ENCODE assay signal across 8 cellular contexts in genomic region chr9:14314424-14314928, GRCh38. TPM values are rescaled to one million over a fixed set of nuclear protein-coding genes. Genes with fewer than 3 reads are reported as not detected.
DNase-seq lines count a peak whose midpoint lies in the region; ATAC-seq and TF ChIP-seq lines count a peak whose summit lies in the region.

No MANE protein-coding gene starts in this region.

- H3K4me1 ChIP-seq in ACC112 (ENCODE audit: control insufficient read depth, insufficient read depth, low read length, unreplicated experiment) (peaks cover 20% of the 10 kb centered on the region), adipocyte (ENCODE audit: control insufficient read depth, insufficient read depth, low read length) (peaks cover 45% of the 10 kb centered on the region), osteoblast (ENCODE audit: insufficient read depth, low read length) (peaks cover 25% of the 10 kb centered on the region)

- H2AFZ ChIP-seq in ACC112 (ENCODE audit: low read length, unreplicated experiment) = peak overlapping the region; percentile 50
- peak overlapping the region; percentile 23 for H2AFZ ChIP-seq in osteoblast (ENCODE audit: low read length)

- H3K36me3 ChIP-seq in ACC112 (ENCODE audit: insufficient read depth, low read length) (no peaks in the 10 kb centered on the region), adipocyte (ENCODE audit: control insufficient read depth, insufficient read depth, low read length, severe bottlenecking) (no peaks in the 10 kb centered on the region), osteoblast (ENCODE audit: insufficient read depth, low read length) (no peaks in the 10 kb centered on the region)

- peak; percentile 4 for ATAC-seq in GM18868 (IDR thresholded peaks at IDR 0.05; ENCODE audit: unreplicated experiment)
- ATAC-seq in Right ventricle myocardium inferior = peak; percentile 60
- ATAC-seq in GM18861 (IDR thresholded peaks at IDR 0.05; ENCODE audit: unreplicated experiment) = no peak
- no peak for ATAC-seq in GM19395 (IDR thresholded peaks at IDR 0.05; ENCODE audit: unreplicated experiment)

- DNase-seq in NCI-H2196 (lab: John Stamatoyannopoulos, UW; ENCODE audit: unreplicated experiment) (peak; percentile 96), adipocyte (ENCODE audit: low read depth) (peak; percentile 92), Right ventricle myocardium inferior (ENCODE audit: missing footprints) (peak; percentile 82), osteoblast (ENCODE audit: insufficient read length, low spot score, missing footprints) (peak; percentile 98)

- peak overlapping the region; percentile 95 for H3K9ac ChIP-seq in adipocyte (ENCODE audit: low read length)

- TF ChIP-seq CTCF in osteoblast (IDR thresholded peaks at IDR 0.05; ENCODE audit: extremely low read depth, low read depth, low read length) = no peak

- intact Hi-C loops in Right ventricle myocardium inferior (cut with DNase I) = loop anchor here (2.0 to 10.0 kb wide), 7 partner anchors 34 to 630 kb away; no protein-coding TSS in a partner anchor

- H3K27ac ChIP-seq in ACC112 (ENCODE audit: low read depth, low read length) (peak overlapping the region; percentile 88), osteoblast (ENCODE audit: low read depth, low read length) (peak overlapping the region; percentile 71)

- peaks cover 14% of the 10 kb centered on the region for H4K20me1 ChIP-seq in osteoblast (ENCODE audit: insufficient read depth, low read length)

- peak overlapping the region; percentile 92 for H3K4me3 ChIP-seq in ACC112 (ENCODE audit: low read depth, low read length)
- H3K4me3 ChIP-seq in adipocyte (ENCODE audit: low read length) = peak overlapping the region; percentile 88
- H3K4me3 ChIP-seq in osteoblast (ENCODE audit: insufficient read depth, low read length) = peak overlapping the region; percentile 94

- no peaks in the 10 kb centered on the region for H3K9me3 ChIP-seq in adipocyte (ENCODE audit: control insufficient read depth, low read length)
- H3K9me3 ChIP-seq in osteoblast (ENCODE audit: low read depth, low read length) = no peaks in the 10 kb centered on the region

- peak overlapping the region; percentile 63 for H3K4me2 ChIP-seq in osteoblast (ENCODE audit: insufficient read depth, low read length)

- peaks cover 77% of the 10 kb centered on the region for H3K79me2 ChIP-seq in ACC112 (ENCODE audit: control insufficient read depth, insufficient read depth, low read length, unreplicated experiment)
- H3K79me2 ChIP-seq in osteoblast (ENCODE audit: insufficient read depth, low read length) = peaks cover 41% of the 10 kb centered on the region

- H3K27me3 ChIP-seq in ACC112 (ENCODE audit: insufficient read depth, low read length) (no peaks in the 10 kb centered on the region), adipocyte (replicated peaks; ENCODE audit: control insufficient read depth, insufficient read depth, low read length) (no peaks in the 10 kb centered on the region), osteoblast (ENCODE audit: insufficient read depth, low read length) (no peaks in the 10 kb centered on the region)

RNA-seq across cellular contexts. Expression of gene NFIB, which starts 0.5 kb away (rescaled TPM):
- total RNA-seq in Right ventricle myocardium inferior (116 TPM), osteoblast (21.0 and 26.2 TPM in 2 replicates)

Comparison
In these comparisons a context has a peak if more than half of its experiments do, and no peak if none do; other contexts are left out.
1. ATAC-seq: peak in GM18868 (single experiment) and Right ventricle myocardium inferior (single experiment); none in GM18861 (single experiment) and GM19395 (single experiment).
2. Peak in every context shown above with its lines, with median percentiles within 50 percentile points of each other: H3K4me3 ChIP-seq and DNase-seq.